ENCODE assay signal across 1 cellular context in the genomic region with DNA sequence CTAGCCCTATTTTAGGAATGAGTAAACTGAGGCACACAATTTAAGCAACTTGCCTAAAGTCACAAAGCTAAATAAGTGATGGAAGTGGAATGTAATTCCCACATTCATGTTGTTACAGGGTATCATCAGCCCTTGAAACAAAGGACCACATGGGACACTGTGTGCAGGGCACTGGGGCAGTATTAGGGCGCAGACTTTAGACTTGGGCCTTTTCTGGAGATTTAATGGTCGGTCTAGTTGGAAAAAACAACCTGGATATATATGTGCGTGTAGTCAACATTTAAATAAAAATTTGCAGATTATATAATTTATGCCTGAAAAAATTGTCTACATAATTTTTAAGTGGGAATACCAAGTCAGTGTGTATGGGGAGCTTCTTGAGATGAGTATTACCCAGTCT.
TF ChIP-seq lines count a peak whose summit lies in the region.

No MANE protein-coding gene starts in this region.

TF ChIP-seq in K562, 482 proteins besides CTCF, POLR2A, EP300 and RAD21:
- TF ChIP-seq MYC (IDR thresholded peaks at IDR 0.05; ENCODE audit: low read depth, low read length) (0 out of 2 replicates have a peak, but pooled peaks have one; percentile 13), MYC (CRISPR knock-in tag; IDR thresholded peaks at IDR 0.05; ENCODE audit: borderline replicate concordance, low read depth) (no peak), DMBX1 (CRISPR knock-in tag; IDR thresholded peaks at IDR 0.05; ENCODE audit: borderline replicate concordance) (no peak), BCOR (IDR thresholded peaks at IDR 0.05) (peak; percentile 44; the same call in 1 of the 2 replicates), ADNP (tag; IDR thresholded peaks at IDR 0.05) (0 out of 2 replicates have a peak, but pooled peaks have one; percentile 21), KDM5B (IDR thresholded peaks at IDR 0.05; ENCODE audit: insufficient replicate concordance, low read depth, low read length) (peak; percentile 5), RBM25 (IDR thresholded peaks at IDR 0.05; ENCODE audit: low read depth, low read length, severe bottlenecking) (no peak)
- TF ChIP-seq, protein P1, sequence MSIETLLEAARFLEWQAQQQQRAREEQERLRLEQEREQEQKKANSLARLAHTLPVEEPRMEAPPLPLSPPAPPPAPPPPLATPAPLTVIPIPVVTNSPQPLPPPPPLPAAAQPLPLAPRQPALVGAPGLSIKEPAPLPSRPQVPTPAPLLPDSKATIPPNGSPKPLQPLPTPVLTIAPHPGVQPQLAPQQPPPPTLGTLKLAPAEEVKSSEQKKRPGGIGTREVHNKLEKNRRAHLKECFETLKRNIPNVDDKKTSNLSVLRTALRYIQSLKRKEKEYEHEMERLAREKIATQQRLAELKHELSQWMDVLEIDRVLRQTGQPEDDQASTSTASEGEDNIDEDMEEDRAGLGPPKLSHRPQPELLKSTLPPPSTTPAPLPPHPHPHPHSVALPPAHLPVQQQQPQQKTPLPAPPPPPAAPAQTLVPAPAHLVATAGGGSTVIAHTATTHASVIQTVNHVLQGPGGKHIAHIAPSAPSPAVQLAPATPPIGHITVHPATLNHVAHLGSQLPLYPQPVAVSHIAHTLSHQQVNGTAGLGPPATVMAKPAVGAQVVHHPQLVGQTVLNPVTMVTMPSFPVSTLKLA (conservative IDR thresholded peaks at IDR 0.05) = 0 out of 4 replicates have a peak, but pooled peaks have one; percentile 7 to 8
